In genomic region chr1:17075470-17076255, GRCh38 we compare ENCODE assay signal across 10 cellular contexts. TPM values are rescaled to one million over a fixed set of nuclear protein-coding genes. Genes with fewer than 3 reads are reported as not detected.
DNase-seq lines count a peak whose midpoint lies in the region; ATAC-seq and TF ChIP-seq lines count a peak whose summit lies in the region.
"Had no signal": no experiment of that assay in that cellular context is flagged by ENCODE, and none has a peak within 500 bp of the region (broad histone marks: within the 10 kb centered on the region; RNA-seq: fewer than 3 reads in every experiment).

No MANE protein-coding gene starts in this region.

- H3K4me1 Mint-ChIP-seq in nephron progenitor cell = peaks cover 8% of the 10 kb centered on the region
- H3K4me1 Mint-ChIP-seq: naive B cell had no signal

- ATAC-seq in HG02571 (IDR thresholded peaks at IDR 0.05; ENCODE audit: unreplicated experiment) (no peak), GM21423 (IDR thresholded peaks at IDR 0.05; ENCODE audit: unreplicated experiment) (no peak)

- H3K27me3 Mint-ChIP-seq in nephron progenitor cell (ENCODE audit: low read depth, poor library complexity) = peaks cover 12% of the 10 kb centered on the region

- H3K9me3 Mint-ChIP-seq in nephron progenitor cell = no peaks in the 10 kb centered on the region

- intact Hi-C loops in adrenal gland (cut with DNase I) = no loop called here

- no peaks in the 10 kb centered on the region for H3K9me3 ChIP-seq in adrenal gland (replicated peaks in 1 of 3)

- no peaks in the 10 kb centered on the region for H3K27me3 ChIP-seq in adrenal gland
- H3K27me3 ChIP-seq: BLaER1 treated with 17β-estradiol and CSF1 and Interleukin-3, amounts not matched to agents 10 nM and 100 nM had no signal

- H3K4me3 Mint-ChIP-seq in nephron progenitor cell = no peak overlapping the region
- H3K4me3 Mint-ChIP-seq: naive B cell had no signal

- no peak for TF ChIP-seq POLR2A in adrenal gland (IDR thresholded peaks at IDR 0.05)

- TF ChIP-seq CTCF in adrenal gland (IDR thresholded peaks at IDR 0.05) = peak; percentile 20 to 59 (median 48)
- TF ChIP-seq CTCF in nephron progenitor cell (IDR thresholded peaks at IDR 0.05) = peak; percentile 33

- DNase-seq in NCI-H2107 treated with DMSO at 0.1 percent for 48 hours (lab: John Stamatoyannopoulos, UW; ENCODE audit: unreplicated experiment) = peak; percentile 8
- no peak for DNase-seq in NCI-H2107 (lab: John Stamatoyannopoulos, UW)
- peak; percentile 90 to 94 for DNase-seq in Kasumi-1 (lab: John Stamatoyannopoulos, UW)
- DNase-seq in adrenal gland = peak in 4 of 7 donors; percentile 43 to 58 (median 50)
- no peak for DNase-seq in nephron progenitor cell
- no peak for DNase-seq in NCI-H524 treated with DMSO at 0.1 percent for 48 hours (lab: John Stamatoyannopoulos, UW)
- DNase-seq: naive B cell had no signal

- H3K27ac Mint-ChIP-seq in nephron progenitor cell = no peak overlapping the region

- H3K36me3 ChIP-seq in adrenal gland (replicated peaks in 1 of 2) = no peaks in the 10 kb centered on the region

- H3K27ac ChIP-seq in adrenal gland = no peak overlapping the region
- H3K27ac ChIP-seq: BLaER1 treated with 17β-estradiol and CSF1 and Interleukin-3, amounts not matched to agents 10 nM and 100 nM had no signal

- WGBS in adrenal gland, 4 donors = 65 to 77% (median 73%) methylated on average over 8 to 17 of the region's 17 CpGs

- no peaks in the 10 kb centered on the region for H3K4me1 ChIP-seq in adrenal gland (replicated peaks in 1 of 2)

- no peaks in the 10 kb centered on the region for H3K36me3 Mint-ChIP-seq in nephron progenitor cell (ENCODE audit: low read depth)

- no peak overlapping the region for H3K4me3 ChIP-seq in adrenal gland
- H3K4me3 ChIP-seq: BLaER1 treated with 17β-estradiol and CSF1 and Interleukin-3, amounts not matched to agents 10 nM and 100 nM had no signal

RNA-seq across cellular contexts. Expression of gene SDHB, which starts 21.8 kb away (rescaled TPM):
- total RNA-seq in adrenal gland = 100 to 1,000 TPM; 108 to 243 (median 152) TPM
- 100 to 1,000 TPM in 1 of 3 donors, 10 to 100 TPM in 2; 52.3 to 228 (median 64.9) TPM for polyA plus RNA-seq in adrenal gland

RNA-seq across cellular contexts. Expression of gene PADI2, which starts 43.6 kb away (rescaled TPM):
- under 1 TPM in 6 of 8 donors, not detected in 2; 0.39 to 0.88 (median 0.55) TPM for total RNA-seq in adrenal gland
- polyA plus RNA-seq in adrenal gland = under 1 TPM; 0.20 to 0.48 (median 0.46) TPM

Comparison
In these comparisons a context has a peak if more than half of its experiments do, and no peak if none do; other contexts are left out.
1. DNase-seq: peak in NCI-H2107 treated with DMSO at 0.1 percent for 48 hours (single experiment), Kasumi-1 (2 of 2) and adrenal gland (4 of 7); none in NCI-H2107 (single experiment), nephron progenitor cell (single experiment) and NCI-H524 treated with DMSO at 0.1 percent for 48 hours (single experiment).